26 cellular contexts compared by ENCODE assay signal in the genomic region with DNA sequence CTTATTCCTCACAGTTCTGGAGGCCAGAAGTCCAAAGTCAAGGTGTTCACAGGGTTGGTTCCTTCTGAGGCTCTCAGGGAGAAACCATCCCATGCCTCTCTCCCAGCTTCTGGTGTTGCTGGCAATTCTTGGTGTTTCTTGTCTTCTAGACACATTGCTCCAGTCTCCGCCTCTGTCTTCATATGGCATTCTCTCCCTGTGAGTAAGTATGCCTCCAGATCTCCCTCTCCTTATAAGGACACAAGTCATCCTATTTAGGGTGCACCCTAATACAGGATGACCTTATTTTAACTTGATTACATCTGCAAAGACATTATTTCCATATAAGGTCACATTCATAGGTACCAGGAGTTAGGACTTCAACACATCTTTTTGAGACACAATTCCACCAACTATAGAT.
"Had no signal": no experiment of that assay in that cellular context is flagged by ENCODE, and none has a peak within 500 bp of the region (broad histone marks: within the 10 kb centered on the region; RNA-seq: fewer than 3 reads in every experiment).

No MANE protein-coding gene starts in this region.

- H3K4me3 ChIP-seq: body of pancreas, MG63 had no signal

- H3K27ac ChIP-seq: body of pancreas had no signal

- DNase-seq: activated CD4-positive, alpha-beta T cell treated with anti-CD3 and anti-CD28 coated beads for 48 hours; activated CD4-positive, alpha-beta T cell treated with anti-CD3 and anti-CD28 coated beads, Interleukin-2, amount 50 U/mL, for 4 hours; activated CD4-positive, CD25-positive, alpha-beta regulatory T cell treated with anti-CD3 and anti-CD28 coated beads, Interleukin-2, amount 50 U/mL, for 72 hours; activated CD8-positive, alpha-beta memory T cell treated with anti-CD3 and anti-CD28 coated beads, Interleukin-2, amount 50 U/mL, for 48 hours; activated CD8-positive, alpha-beta T cell treated with anti-CD3 and anti-CD28 coated beads, Interleukin-2, amount 10 ng/mL, durations not matched to agents 7 days and 5 days; activated naive CD4-positive, alpha-beta T cell treated with anti-CD3 and anti-CD28 coated beads, Interleukin-2, amount 50 U/mL, for 16 hours; activated naive CD8-positive, alpha-beta T cell treated with anti-CD3 and anti-CD28 coated beads, Interleukin-2, amount 10 ng/mL, durations not matched to agents 7 days and 5 days; activated T-cell treated with anti-CD3 and anti-CD28 coated beads, Interleukin-2, amount 50 U/mL, for 1 hour; aorta; body of pancreas; MG63; MV-4-11; NCI-H1092 treated with DMSO at 0.1 percent for 48 hours; NCI-H1417 treated with DMSO at 0.1 percent for 48 hours; NCI-H1694; NCI-H2029; NCI-H2107; NCI-H345; NCI-H510A; NCI-H526 treated with DMSO at 0.1 percent for 48 hours; NCI-H82; NK-92 treated with Interleukin-12 subunit alpha and Interleukin-12 subunit beta, amount 100 ng/mL, for 24 hours; OCI-M1; SHP77 treated with DMSO at 0.1 percent for 48 hours had no signal

- H3K9me3 ChIP-seq: body of pancreas, MG63 had no signal

- H3K36me3 ChIP-seq: MG63 had no signal

- H3K27me3 ChIP-seq: body of pancreas, MG63 had no signal

- H3K4me1 ChIP-seq: body of pancreas had no signal

- ATAC-seq: activated CD8-positive, alpha-beta T cell treated with anti-CD3 and anti-CD28 coated beads, Interleukin-2, amount 10 ng/mL, durations not matched to agents 7 days and 5 days; body of pancreas; Panc1; WTC11 had no signal
